ENCODE assay signal across 22 cellular contexts in genomic region chr18:37441821-37442220, GRCh38.
"Had no signal": no experiment of that assay in that cellular context is flagged by ENCODE, and none has a peak within 500 bp of the region (broad histone marks: within the 10 kb centered on the region; RNA-seq: fewer than 3 reads in every experiment).

No MANE protein-coding gene starts in this region.

- H3K27ac Mint-ChIP-seq: activated CD4-positive, alpha-beta memory T cell treated with anti-CD3 and anti-CD28 coated beads, Interleukin-2, amount 10 ng/mL, durations not matched to agents 7 days and 5 days; activated CD4-positive, alpha-beta T cell treated with anti-CD3 and anti-CD28 coated beads for 36 hours; activated naive CD8-positive, alpha-beta T cell treated with anti-CD3 and anti-CD28 coated beads, Interleukin-2, amount 10 ng/mL, durations not matched to agents 7 days and 5 days; activated T-helper 17 cell treated with anti-CD3 and anti-CD28 coated beads, Interleukin-2, amount 50 U/mL, for 72 hours had no signal

- DNase-seq: activated CD4-positive, alpha-beta memory T cell treated with anti-CD3 and anti-CD28 coated beads, Interleukin-2, amount 10 ng/mL, durations not matched to agents 7 days and 5 days; activated CD4-positive, alpha-beta T cell treated with anti-CD3 and anti-CD28 coated beads for 36 hours; activated CD4-positive, alpha-beta T cell treated with anti-CD3 and anti-CD28 coated beads, Interleukin-2, amount 50 U/mL, for 1 hour; activated gamma-delta T cell treated with Interleukin-2 at 50 U/mL for 16 hours; activated naive CD4-positive, alpha-beta T cell treated with anti-CD3 and anti-CD28 coated beads, Interleukin-2, amount 50 U/mL, for 16 hours; activated naive CD8-positive, alpha-beta T cell treated with anti-CD3 and anti-CD28 coated beads, Interleukin-2, amount 10 ng/mL, durations not matched to agents 7 days and 5 days; activated T-cell treated with anti-CD3 and anti-CD28 coated beads for 4 hours; activated T-cell treated with anti-CD3 and anti-CD28 coated beads, Interleukin-2, amount 50 U/mL, for 48 hours; central memory CD4-positive, alpha-beta T cell; KG1; MV-4-11; NCI-H187 treated with DMSO at 0.1 percent for 48 hours; NCI-H226; NCI-H526; Right ventricle myocardium superior; SJCRH30; T-helper 1 cell; WERI-Rb-1 had no signal

- H3K4me1 Mint-ChIP-seq: activated CD4-positive, alpha-beta memory T cell treated with anti-CD3 and anti-CD28 coated beads, Interleukin-2, amount 10 ng/mL, durations not matched to agents 7 days and 5 days; activated CD4-positive, alpha-beta T cell treated with anti-CD3 and anti-CD28 coated beads for 36 hours; activated T-helper 17 cell treated with anti-CD3 and anti-CD28 coated beads, Interleukin-2, amount 50 U/mL, for 72 hours had no signal

- H3K9me3 Mint-ChIP-seq: activated CD4-positive, alpha-beta memory T cell treated with anti-CD3 and anti-CD28 coated beads, Interleukin-2, amount 10 ng/mL, durations not matched to agents 7 days and 5 days; activated naive CD8-positive, alpha-beta T cell treated with anti-CD3 and anti-CD28 coated beads, Interleukin-2, amount 10 ng/mL, durations not matched to agents 7 days and 5 days; activated T-helper 17 cell treated with anti-CD3 and anti-CD28 coated beads, Interleukin-2, amount 50 U/mL, for 72 hours had no signal

- ATAC-seq: activated CD4-positive, alpha-beta T cell treated with anti-CD3 and anti-CD28 coated beads for 36 hours; activated T-helper 17 cell treated with anti-CD3 and anti-CD28 coated beads, Interleukin-2, amount 50 U/mL, for 72 hours had no signal

- H3K27me3 Mint-ChIP-seq: activated CD4-positive, alpha-beta memory T cell treated with anti-CD3 and anti-CD28 coated beads, Interleukin-2, amount 10 ng/mL, durations not matched to agents 7 days and 5 days; activated CD4-positive, alpha-beta T cell treated with anti-CD3 and anti-CD28 coated beads for 36 hours had no signal

- H3K4me3 Mint-ChIP-seq: activated CD4-positive, alpha-beta memory T cell treated with anti-CD3 and anti-CD28 coated beads, Interleukin-2, amount 10 ng/mL, durations not matched to agents 7 days and 5 days; activated CD4-positive, alpha-beta T cell treated with anti-CD3 and anti-CD28 coated beads for 36 hours; activated naive CD8-positive, alpha-beta T cell treated with anti-CD3 and anti-CD28 coated beads, Interleukin-2, amount 10 ng/mL, durations not matched to agents 7 days and 5 days; activated T-helper 17 cell treated with anti-CD3 and anti-CD28 coated beads, Interleukin-2, amount 50 U/mL, for 72 hours had no signal

- H3K36me3 Mint-ChIP-seq: activated naive CD8-positive, alpha-beta T cell treated with anti-CD3 and anti-CD28 coated beads, Interleukin-2, amount 10 ng/mL, durations not matched to agents 7 days and 5 days had no signal

- H3K4me3 ChIP-seq: adrenal gland, breast epithelium, coronary artery, SJCRH30 had no signal
